In the genomic region with DNA sequence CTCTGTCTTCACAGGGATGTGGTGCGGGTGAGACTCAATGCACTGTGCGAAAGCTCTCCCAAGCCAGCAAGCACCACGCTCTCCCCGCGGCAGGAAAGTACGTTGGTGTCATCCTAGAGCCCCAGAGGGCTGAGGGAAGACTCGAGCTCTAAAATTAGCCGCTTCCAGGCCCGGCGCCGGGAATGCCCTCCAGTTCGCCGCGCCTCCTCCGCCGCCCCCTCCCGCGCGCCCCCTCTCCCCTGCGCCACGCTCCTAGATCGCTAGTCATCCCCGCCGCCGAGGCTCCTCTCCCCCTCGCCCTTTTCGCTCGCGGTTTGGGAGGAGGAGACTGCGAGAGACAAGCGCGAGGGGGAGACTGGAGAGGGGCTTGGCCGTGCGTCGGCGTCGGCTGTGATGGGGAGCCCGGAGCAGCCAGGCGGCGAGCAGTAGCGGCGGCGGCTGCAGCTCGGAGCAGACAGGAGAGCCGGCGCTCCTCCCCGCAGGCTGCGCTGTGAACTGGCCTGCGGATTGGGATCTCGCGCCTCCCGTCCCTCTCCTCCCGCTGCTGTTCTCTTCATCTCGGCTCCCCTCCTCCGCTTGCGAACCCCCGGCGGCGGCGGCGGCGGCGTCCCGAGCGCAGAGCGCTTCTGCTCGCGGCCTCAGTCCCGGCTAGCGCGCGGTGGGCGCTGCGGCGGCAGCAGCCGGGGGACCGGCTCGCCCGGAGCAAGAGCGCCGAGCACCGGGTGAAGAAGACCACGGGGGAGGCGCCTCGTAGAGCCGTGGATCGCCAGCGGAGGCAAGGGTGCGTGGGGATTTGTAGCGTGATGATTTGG, we compare ENCODE assay signal across 8 cellular contexts. TPM values are rescaled to one million over a fixed set of nuclear protein-coding genes. Genes with fewer than 3 reads are reported as not detected.
DNase-seq lines count a peak whose midpoint lies in the region; ATAC-seq and TF ChIP-seq lines count a peak whose summit lies in the region.

A gene (plus strand): TSS at position 425 of the 812 bp plus-strand sequence. CDS start 127,295 bp downstream, outside the sequence.

- no peak within 1 kb of the TSS for H3K27ac Mint-ChIP-seq in activated CD4-positive, alpha-beta memory T cell treated with anti-CD3 and anti-CD28 coated beads for 36 hours
- H3K27ac Mint-ChIP-seq in naive thymus-derived CD8-positive, alpha-beta T cell: no peak within 1 kb of the TSS

- H3K79me2 ChIP-seq in parathyroid adenoma: no peaks in the 10 kb centered on the region

- peaks cover 4% of the 10 kb centered on the region for H3K4me1 Mint-ChIP-seq in activated CD4-positive, alpha-beta memory T cell treated with anti-CD3 and anti-CD28 coated beads for 36 hours (ENCODE audit: low read depth)
- peaks cover 0 to 2% (median 1%) of the 10 kb centered on the region in 4 donors for H3K4me1 Mint-ChIP-seq in naive thymus-derived CD8-positive, alpha-beta T cell

- H2AFZ ChIP-seq in parathyroid adenoma: no peak within 1 kb of the TSS

- peak; percentile 17 to 35 for TF ChIP-seq POLR2A in gastroesophageal sphincter (IDR thresholded peaks at IDR 0.05)

- H3K4me1 ChIP-seq in Panc1 (ENCODE audit: control insufficient read depth, insufficient read depth, low read length): peaks cover 3% of the 10 kb centered on the region; the same call in 1 of the 2 replicates
- peaks cover 0 to 39% (median 14%) of the 10 kb centered on the region in 3 donors for H3K4me1 ChIP-seq in gastroesophageal sphincter
- H3K4me1 ChIP-seq in parathyroid adenoma: no peaks in the 10 kb centered on the region

- peak within 1 kb of the TSS; percentile 39 to 40 for H3K4me3 ChIP-seq in Panc1 (ENCODE audit: low read depth in 2 of 2, low read length in 2 of 2)
- H3K4me3 ChIP-seq in gastroesophageal sphincter: peak within 1 kb of the TSS; percentile 45 to 62
- no peak within 1 kb of the TSS for H3K4me3 ChIP-seq in parathyroid adenoma (ENCODE audit: low read depth, low read length)

- H3K9me3 ChIP-seq in Panc1 (ENCODE audit: control insufficient read depth, insufficient read depth, low read depth, low read length) (no peaks in the 10 kb centered on the region), gastroesophageal sphincter (no peaks in the 10 kb centered on the region), parathyroid adenoma (ENCODE audit: control insufficient read depth, low read length) (no peaks in the 10 kb centered on the region)

- H3K27me3 ChIP-seq in Panc1 (ENCODE audit: control insufficient read depth, insufficient read depth, low read length): peaks cover 53% of the 10 kb centered on the region
- H3K27me3 ChIP-seq in gastroesophageal sphincter: peaks cover 78% of the 10 kb centered on the region
- no peaks in the 10 kb centered on the region for H3K27me3 ChIP-seq in parathyroid adenoma (ENCODE audit: control insufficient read depth, insufficient read depth, low read length)

- peak within 1 kb of the TSS; percentile 35 for H3K4me2 ChIP-seq in parathyroid adenoma (ENCODE audit: low read length)

- CTCF ChIA-PET in Panc1 (lab: Charles Lee): no interaction called here
- CTCF ChIA-PET in activated CD4-positive, alpha-beta memory T cell treated with anti-CD3 and anti-CD28 coated beads for 36 hours (lab: Charles Lee): no interaction called here

- peaks cover 2% of the 10 kb centered on the region for H3K36me3 Mint-ChIP-seq in activated CD4-positive, alpha-beta memory T cell treated with anti-CD3 and anti-CD28 coated beads for 36 hours
- H3K36me3 Mint-ChIP-seq in naive thymus-derived CD8-positive, alpha-beta T cell: peaks cover 0 to 4% (median 0%) of the 10 kb centered on the region in 3 donors

- 0% methylated on average over 6 of the region's 90 CpGs; no CpG with 5 or more reads in 1 of the 2 donors for WGBS in gastroesophageal sphincter (ENCODE audit: low coverage in 1 of 2), 2 donors

- intact Hi-C loops in Panc1 (cut with micrococcal nuclease; ENCODE audit: unreplicated experiment): no loop called here
- intact Hi-C loops in activated CD4-positive, alpha-beta memory T cell treated with anti-CD3 and anti-CD28 coated beads for 36 hours (cut with micrococcal nuclease): no loop called here

- H3K36me3 ChIP-seq in Panc1 (ENCODE audit: control insufficient read depth, insufficient read depth, low read length) (no peaks in the 10 kb centered on the region), gastroesophageal sphincter (no peaks in the 10 kb centered on the region), parathyroid adenoma (ENCODE audit: control insufficient read depth, insufficient read depth, low read length) (no peaks in the 10 kb centered on the region)

- POLR2A ChIA-PET in Panc1 (lab: Charles Lee): no interaction called here
- POLR2A ChIA-PET in activated CD4-positive, alpha-beta memory T cell treated with anti-CD3 and anti-CD28 coated beads for 36 hours (lab: Charles Lee): no interaction called here
- POLR2A ChIA-PET in naive thymus-derived CD8-positive, alpha-beta T cell (lab: Charles Lee): no interaction called here

- no peak within 1 kb of the TSS for H3K4me3 Mint-ChIP-seq in activated CD4-positive, alpha-beta memory T cell treated with anti-CD3 and anti-CD28 coated beads for 36 hours
- no peak within 1 kb of the TSS for H3K4me3 Mint-ChIP-seq in naive thymus-derived CD8-positive, alpha-beta T cell

- H3K9ac ChIP-seq in parathyroid adenoma: no peak within 1 kb of the TSS

- peaks cover 48% of the 10 kb centered on the region for H3K27me3 Mint-ChIP-seq in activated CD4-positive, alpha-beta memory T cell treated with anti-CD3 and anti-CD28 coated beads for 36 hours
- H3K27me3 Mint-ChIP-seq in naive thymus-derived CD8-positive, alpha-beta T cell: peaks cover 20 to 81% (median 44%) of the 10 kb centered on the region in 5 donors

- TF ChIP-seq CTCF in GM20000 (IDR thresholded peaks at IDR 0.05; ENCODE audit: extremely low read depth, missing control alignments) (no peak), Panc1 (IDR thresholded peaks at IDR 0.05) (no peak), gastroesophageal sphincter (IDR thresholded peaks at IDR 0.05) (peak in 3 of 4 experiments; percentile 5 to 25 (median 5)), parathyroid adenoma (IDR thresholded peaks at IDR 0.05) (no peak)

- H3K27ac ChIP-seq in Panc1 (ENCODE audit: low read length) (no peak within 1 kb of the TSS), gastroesophageal sphincter (peak within 1 kb of the TSS; percentile 54 to 81 (median 76)), parathyroid adenoma (no peak within 1 kb of the TSS)

- H3K9me3 Mint-ChIP-seq in activated CD4-positive, alpha-beta memory T cell treated with anti-CD3 and anti-CD28 coated beads for 36 hours: peaks cover 3% of the 10 kb centered on the region
- H3K9me3 Mint-ChIP-seq in naive thymus-derived CD8-positive, alpha-beta T cell: peaks cover 0 to 13% (median 4%) of the 10 kb centered on the region in 9 donors

- peak; percentile 81 for ATAC-seq in Panc1
- peak; percentile 52 for ATAC-seq in gastroesophageal sphincter
- no peak for ATAC-seq in naive thymus-derived CD8-positive, alpha-beta T cell
- no peak for ATAC-seq in GM18520 (IDR thresholded peaks at IDR 0.05; ENCODE audit: unreplicated experiment)

- BruUV-seq in Panc1 (replicated peaks; lab: Mats Ljungman, UMichigan): no TSS peak

- DNase-seq in GM20000 (ENCODE audit: low spot score) (peak; percentile 29), Panc1 (ENCODE audit: low read depth, low spot score) (no peak)
- no peak for DNase-seq in activated CD8-positive, alpha-beta memory T cell treated with anti-CD3 and anti-CD28 coated beads, Interleukin-2, amount 50 U/mL, for 48 hours
- DNase-seq in activated CD4-positive, alpha-beta memory T cell treated with anti-CD3 and anti-CD28 coated beads for 36 hours: no peak
- no peak for DNase-seq in naive thymus-derived CD8-positive, alpha-beta T cell

- no peak for TF ChIP-seq EP300 in gastroesophageal sphincter (IDR thresholded peaks at IDR 0.05)

- in situ Hi-C loops in Panc1 (cut with HindIII; ENCODE audit: low pct_unique_long_range_greater_than_20kb, low sequenced_read_pairs): no loop called here

RNA-seq across cellular contexts. Expression of the gene that starts here (rescaled TPM):
- total RNA-seq in Panc1 (2021; ENCODE audit: unreplicated experiment) (0.33 TPM), gastroesophageal sphincter (10 to 100 TPM; 14.8 to 90.1 (median 48.5) TPM)
- 0.29 TPM for polyA plus RNA-seq in Panc1 (2012; ENCODE audit: insufficient read length)
- not detected for total RNA-seq in activated CD4-positive, alpha-beta memory T cell treated with anti-CD3 and anti-CD28 coated beads for 36 hours
- not detected for total RNA-seq in naive thymus-derived CD8-positive, alpha-beta T cell
- not detected for polyA plus RNA-seq in naive thymus-derived CD8-positive, alpha-beta T cell

Comparison
In these comparisons a context has a peak if more than half of its experiments do, and no peak if none do; other contexts are left out.
1. RNA of the gene that starts here (total RNA-seq): 14.8 to 90.1 TPM in gastroesophageal sphincter; 0.33 TPM in Panc1 (single experiment), not detected in activated CD4-positive, alpha-beta memory T cell treated with anti-CD3 and anti-CD28 coated beads for 36 hours and not detected in naive thymus-derived CD8-positive, alpha-beta T cell; every median in the first group is over 10 times any median in the second.
2. Peak in ATAC-seq and H3K4me3 ChIP-seq in Panc1; RNA of the gene not detected or under 1 TPM.
3. CTCF ChIP-seq: peak in gastroesophageal sphincter (3 of 4); none in GM20000 (single experiment), Panc1 (single experiment) and parathyroid adenoma (single experiment).
4. H3K27ac ChIP-seq: peak in gastroesophageal sphincter (4 of 4); none in Panc1 (single experiment) and parathyroid adenoma (single experiment).